In genomic region chr1:6075747-6076146, GRCh38 we compare ENCODE assay signal across 15 cellular contexts. TPM values are rescaled to one million over a fixed set of nuclear protein-coding genes. Genes with fewer than 3 reads are reported as not detected.
DNase-seq lines count a peak whose midpoint lies in the region; ATAC-seq, FAIRE-seq and TF ChIP-seq lines count a peak whose summit lies in the region.
"Had no signal": no experiment of that assay in that cellular context is flagged by ENCODE, and none has a peak within 500 bp of the region (broad histone marks: within the 10 kb centered on the region; RNA-seq: fewer than 3 reads in every experiment).

No MANE protein-coding gene starts in this region.

- no peaks in the 10 kb centered on the region for H3K4me1 ChIP-seq in CD8-positive, alpha-beta T cell (ENCODE audit: insufficient read depth, low read length)
- H3K4me1 ChIP-seq in Caco-2, result no peaks in the 10 kb centered on the region
- H3K4me1 ChIP-seq: parathyroid adenoma, uterus had no signal

- CTCF ChIA-PET in CD8-positive, alpha-beta T cell (lab: Charles Lee), result no interaction called here
- CTCF ChIA-PET in activated CD8-positive, alpha-beta T cell treated with anti-CD3 and anti-CD28 coated beads, Interleukin-2, amount 10 ng/mL, durations not matched to agents 7 days and 5 days (lab: Charles Lee), result no interaction called here
- CTCF ChIA-PET in Caco-2 (lab: Charles Lee), result no interaction called here

- POLR2A ChIA-PET in CD8-positive, alpha-beta T cell (lab: Charles Lee), result no interaction called here
- POLR2A ChIA-PET in activated CD8-positive, alpha-beta T cell treated with anti-CD3 and anti-CD28 coated beads, Interleukin-2, amount 10 ng/mL, durations not matched to agents 7 days and 5 days (lab: Charles Lee), result no interaction called here
- POLR2A ChIA-PET in Caco-2 (lab: Charles Lee), result no interaction called here

- H3K36me3 ChIP-seq in CD8-positive, alpha-beta T cell (ENCODE audit: insufficient read depth, low read length), result peaks cover 36% of the 10 kb centered on the region
- no peaks in the 10 kb centered on the region for H3K36me3 ChIP-seq in Caco-2 (ENCODE audit: control insufficient read depth, insufficient read depth, low read length)
- H3K36me3 ChIP-seq: uterus had no signal

- H3K4me1 Mint-ChIP-seq in CD8-positive, alpha-beta T cell (ENCODE audit: low read depth), result peaks cover 1% of the 10 kb centered on the region
- H3K4me1 Mint-ChIP-seq in activated CD8-positive, alpha-beta T cell treated with anti-CD3 and anti-CD28 coated beads, Interleukin-2, amount 10 ng/mL, durations not matched to agents 7 days and 5 days (ENCODE audit: low read depth), result no peaks in the 10 kb centered on the region
- no peaks in the 10 kb centered on the region for H3K4me1 Mint-ChIP-seq in Caco-2 (ENCODE audit: low read depth, unreplicated experiment)
- H3K4me1 Mint-ChIP-seq: activated naive CD4-positive, alpha-beta T cell treated with anti-CD3 and anti-CD28 coated beads, Interleukin-2, amount 50 U/mL, for 24 hours had no signal

- BruUV-seq in Caco-2 (replicated peaks; lab: Mats Ljungman, UMichigan), result no TSS peak

- no peak overlapping the region for H3K4me3 Mint-ChIP-seq in CD8-positive, alpha-beta T cell
- H3K4me3 Mint-ChIP-seq in activated CD8-positive, alpha-beta T cell treated with anti-CD3 and anti-CD28 coated beads, Interleukin-2, amount 10 ng/mL, durations not matched to agents 7 days and 5 days, result no peak overlapping the region
- no peak overlapping the region for H3K4me3 Mint-ChIP-seq in Caco-2 (ENCODE audit: unreplicated experiment)
- H3K4me3 Mint-ChIP-seq: activated naive CD4-positive, alpha-beta T cell treated with anti-CD3 and anti-CD28 coated beads, Interleukin-2, amount 50 U/mL, for 24 hours; naive thymus-derived CD4-positive, alpha-beta T cell had no signal

- no peak overlapping the region for H3K4me3 ChIP-seq in CD8-positive, alpha-beta T cell (ENCODE audit: low read depth, low read length)
- no peak overlapping the region for H3K4me3 ChIP-seq in fibroblast of mammary gland (ENCODE audit: control insufficient read depth, low read depth, low read length)
- no peak overlapping the region for H3K4me3 ChIP-seq in Caco-2 (ENCODE audit: low read depth, low read length)
- H3K4me3 ChIP-seq: heart right ventricle, uterus had no signal

- FAIRE-seq in H54 (lab: Jason Lieb, UNC), result no peak

- no peaks in the 10 kb centered on the region for H3K9me3 Mint-ChIP-seq in CD8-positive, alpha-beta T cell
- H3K9me3 Mint-ChIP-seq in activated CD8-positive, alpha-beta T cell treated with anti-CD3 and anti-CD28 coated beads, Interleukin-2, amount 10 ng/mL, durations not matched to agents 7 days and 5 days (ENCODE audit: insufficient read depth), result no peaks in the 10 kb centered on the region
- no peaks in the 10 kb centered on the region for H3K9me3 Mint-ChIP-seq in Caco-2 (ENCODE audit: unreplicated experiment)
- H3K9me3 Mint-ChIP-seq: activated naive CD4-positive, alpha-beta T cell treated with anti-CD3 and anti-CD28 coated beads, Interleukin-2, amount 50 U/mL, for 24 hours; naive thymus-derived CD4-positive, alpha-beta T cell had no signal

- H3K27me3 ChIP-seq in CD8-positive, alpha-beta T cell (ENCODE audit: insufficient read depth, low read length), result no peaks in the 10 kb centered on the region
- no peaks in the 10 kb centered on the region for H3K27me3 ChIP-seq in Caco-2 (replicated peaks; ENCODE audit: control insufficient read depth, insufficient read depth, low read length)
- H3K27me3 ChIP-seq: heart right ventricle, uterus had no signal

- peak overlapping the region; percentile 52 for H3K27ac Mint-ChIP-seq in CD8-positive, alpha-beta T cell
- H3K27ac Mint-ChIP-seq in activated CD8-positive, alpha-beta T cell treated with anti-CD3 and anti-CD28 coated beads, Interleukin-2, amount 10 ng/mL, durations not matched to agents 7 days and 5 days, result no peak overlapping the region
- H3K27ac Mint-ChIP-seq in Caco-2 (ENCODE audit: unreplicated experiment), result no peak overlapping the region
- H3K27ac Mint-ChIP-seq: activated naive CD4-positive, alpha-beta T cell treated with anti-CD3 and anti-CD28 coated beads, Interleukin-2, amount 50 U/mL, for 24 hours had no signal

- H3K9me3 ChIP-seq in CD8-positive, alpha-beta T cell (ENCODE audit: low read length), result no peaks in the 10 kb centered on the region
- H3K9me3 ChIP-seq in Caco-2, result no peaks in the 10 kb centered on the region
- H3K9me3 ChIP-seq: heart right ventricle, uterus had no signal

- intact Hi-C loops in CD8-positive, alpha-beta T cell (cut with DNase I, micrococcal nuclease), result no loop called here
- intact Hi-C loops in Caco-2 (cut with micrococcal nuclease; ENCODE audit: unreplicated experiment), result no loop called here

- no peak for DNase-seq in CD8-positive, alpha-beta T cell
- peak; percentile 20 for DNase-seq in H54 (ENCODE audit: insufficient read length, low spot score)
- DNase-seq in NCI-H226, result peak; percentile 14
- peak; percentile 6 for DNase-seq in fibroblast of mammary gland (ENCODE audit: low read depth)
- no peak for DNase-seq in iPS-NIHi7 (ENCODE audit: extremely low spot score)
- DNase-seq in activated CD8-positive, alpha-beta T cell treated with anti-CD3 and anti-CD28 coated beads, Interleukin-2, amount 10 ng/mL, durations not matched to agents 7 days and 5 days, result no peak
- no peak for DNase-seq in Caco-2
- DNase-seq: activated T-cell treated with anti-CD3 and anti-CD28 coated beads for 4 hours; heart right ventricle; islet precursor cell; naive thymus-derived CD4-positive, alpha-beta T cell; NCI-H1105; uterus had no signal

- no peak for ATAC-seq in CD8-positive, alpha-beta T cell
- no peak for ATAC-seq in activated CD8-positive, alpha-beta T cell treated with anti-CD3 and anti-CD28 coated beads, Interleukin-2, amount 10 ng/mL, durations not matched to agents 7 days and 5 days
- ATAC-seq: heart right ventricle; naive thymus-derived CD4-positive, alpha-beta T cell had no signal

- peaks cover 63% of the 10 kb centered on the region for H3K36me3 Mint-ChIP-seq in CD8-positive, alpha-beta T cell
- peaks cover 59% of the 10 kb centered on the region for H3K36me3 Mint-ChIP-seq in activated CD8-positive, alpha-beta T cell treated with anti-CD3 and anti-CD28 coated beads, Interleukin-2, amount 10 ng/mL, durations not matched to agents 7 days and 5 days (ENCODE audit: low read depth)
- H3K36me3 Mint-ChIP-seq in Caco-2 (ENCODE audit: insufficient read depth, unreplicated experiment), result no peaks in the 10 kb centered on the region

- no peaks in the 10 kb centered on the region for H3K27me3 Mint-ChIP-seq in CD8-positive, alpha-beta T cell (ENCODE audit: low read depth)
- no peaks in the 10 kb centered on the region for H3K27me3 Mint-ChIP-seq in activated CD8-positive, alpha-beta T cell treated with anti-CD3 and anti-CD28 coated beads, Interleukin-2, amount 10 ng/mL, durations not matched to agents 7 days and 5 days (ENCODE audit: low read depth)
- H3K27me3 Mint-ChIP-seq in Caco-2 (ENCODE audit: insufficient read depth, unreplicated experiment), result peaks cover 2% of the 10 kb centered on the region
- H3K27me3 Mint-ChIP-seq: activated naive CD4-positive, alpha-beta T cell treated with anti-CD3 and anti-CD28 coated beads, Interleukin-2, amount 50 U/mL, for 24 hours; naive thymus-derived CD4-positive, alpha-beta T cell had no signal

- H3K27ac ChIP-seq in CD8-positive, alpha-beta T cell (ENCODE audit: low read depth, low read length), result no peak overlapping the region
- H3K27ac ChIP-seq: heart right ventricle, parathyroid adenoma, uterus had no signal

- TF ChIP-seq CTCF in CD8-positive, alpha-beta T cell (IDR thresholded peaks at IDR 0.05), result no peak
- TF ChIP-seq CTCF in fibroblast of mammary gland (conservative IDR thresholded peaks at IDR 0.05; ENCODE audit: control insufficient read depth, insufficient read depth, low read depth, low read length) (no peak), Caco-2 (IDR thresholded peaks at IDR 0.05; ENCODE audit: insufficient read depth in 1 of 2, low read depth in 1 of 2, low read length in 1 of 2, severe bottlenecking in 1 of 2, unreplicated experiment in 1 of 2) (no peak)

- no peak for TF ChIP-seq POLR2A in H54 (IDR thresholded peaks at IDR 0.05; ENCODE audit: low read depth, low read length)

RNA-seq across cellular contexts. Expression of gene KCNAB2, which starts 30.1 kb away (rescaled TPM):
- total RNA-seq in CD8-positive, alpha-beta T cell, result 100 to 1,000 TPM; 152 to 163 TPM
- 100 to 1,000 TPM; 343 to 360 TPM for total RNA-seq in activated CD8-positive, alpha-beta T cell treated with anti-CD3 and anti-CD28 coated beads, Interleukin-2, amount 10 ng/mL, durations not matched to agents 7 days and 5 days
- 9.6 and 11.0 TPM in 2 replicates for total RNA-seq in Caco-2 (2022)

Comparison
In these comparisons a context has a peak if more than half of its experiments do, and no peak if none do; other contexts are left out.
1. DNase-seq: peak in H54 (single experiment), NCI-H226 (single experiment) and fibroblast of mammary gland (single experiment); none in CD8-positive, alpha-beta T cell (0 of 7), iPS-NIHi7 (single experiment), activated CD8-positive, alpha-beta T cell treated with anti-CD3 and anti-CD28 coated beads, Interleukin-2, amount 10 ng/mL, durations not matched to agents 7 days and 5 days (single experiment) and Caco-2 (0 of 2).
2. RNA of gene KCNAB2, which starts 30.1 kb away (total RNA-seq): 343 to 360 TPM in activated CD8-positive, alpha-beta T cell treated with anti-CD3 and anti-CD28 coated beads, Interleukin-2, amount 10 ng/mL, durations not matched to agents 7 days and 5 days and 152 to 163 TPM in CD8-positive, alpha-beta T cell; 9.6 to 11.0 TPM in Caco-2; every median in the first group is over 10 times any median in the second.